In the genomic region with DNA sequence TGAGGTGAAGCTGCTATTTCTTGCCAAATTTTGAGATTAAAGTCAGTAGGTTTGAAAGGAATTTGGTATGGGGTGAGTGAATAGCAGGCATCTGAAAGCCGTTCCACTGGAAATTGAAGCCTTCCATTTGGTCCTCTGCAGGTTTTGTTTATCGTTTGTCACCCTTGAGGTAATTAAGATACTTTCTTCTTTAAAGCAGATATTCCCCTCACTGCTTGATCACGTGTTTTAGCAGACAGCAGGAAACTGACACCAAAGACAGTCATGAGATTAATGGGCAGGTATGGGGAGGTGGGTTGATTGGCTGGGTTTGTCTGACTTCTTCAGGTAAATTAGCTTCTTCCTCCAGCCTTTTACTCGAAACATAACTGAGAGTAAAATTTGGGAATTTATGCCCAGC, we compare ENCODE assay signal across 18 cellular contexts. TPM values are rescaled to one million over a fixed set of nuclear protein-coding genes. Genes with fewer than 3 reads are reported as not detected.
DNase-seq lines count a peak whose midpoint lies in the region; ATAC-seq and TF ChIP-seq lines count a peak whose summit lies in the region.
"Had no signal": no experiment of that assay in that cellular context is flagged by ENCODE, and none has a peak within 500 bp of the region (broad histone marks: within the 10 kb centered on the region; RNA-seq: fewer than 3 reads in every experiment).

No MANE protein-coding gene starts in this region.

- H3K27me3 ChIP-seq in KMS-11 (ENCODE audit: insufficient read depth, low read depth) (no peaks in the 10 kb centered on the region), transverse colon (no peaks in the 10 kb centered on the region)
- H3K27me3 ChIP-seq: gastroesophageal sphincter, suprapubic skin had no signal

- intact Hi-C loops in activated CD8-positive, alpha-beta T cell treated with anti-CD3 and anti-CD28 coated beads for 36 hours (cut with micrococcal nuclease), result no loop called here
- intact Hi-C loops in natural killer cell (cut with micrococcal nuclease), result no loop called here
- intact Hi-C loops in transverse colon (cut with DNase I; ENCODE audit: low total_unique reads), result no loop called here

- TF ChIP-seq CTCF in KMS-11 (conservative IDR thresholded peaks at IDR 0.05; ENCODE audit: low read depth, low read length) (no peak), natural killer cell (IDR thresholded peaks at IDR 0.05) (no peak), transverse colon (IDR thresholded peaks at IDR 0.05) (no peak)
- no peak for TF ChIP-seq CTCF in activated CD8-positive, alpha-beta T cell treated with anti-CD3 and anti-CD28 coated beads for 36 hours (IDR thresholded peaks at IDR 0.05)

- ATAC-seq in activated CD8-positive, alpha-beta T cell treated with anti-CD3 and anti-CD28 coated beads for 36 hours, result no peak
- no peak for ATAC-seq in natural killer cell
- ATAC-seq: activated CD4-positive, CD25-positive, alpha-beta regulatory T cell treated with anti-CD3 and anti-CD28 coated beads, Interleukin-2, amount 50 U/mL, for 24 hours; gastroesophageal sphincter; PC-3 had no signal

- POLR2A ChIA-PET in activated CD8-positive, alpha-beta T cell treated with anti-CD3 and anti-CD28 coated beads for 36 hours (lab: Charles Lee), result interaction anchor here (0.6 to 1.9 kb wide), 5 partner anchors 10 to 1459 kb away, joined by 3 to 10 read pairs (median 3); no protein-coding TSS in a partner anchor

- in situ Hi-C loops in transverse colon (cut with MboI; ENCODE audit: low pct_ligation_motif_present in 1 of 4, low pct_unique_long_range_greater_than_20kb in 1 of 4, low sequenced_read_pairs in 3 of 4), result loop anchor here in 1 of 4 donors (25.0 kb wide), 1 partner anchor 295 kb away; the partner anchor contains the start of gene E2F6

- H3K4me3 Mint-ChIP-seq in activated CD8-positive, alpha-beta T cell treated with anti-CD3 and anti-CD28 coated beads for 36 hours, result no peak overlapping the region
- no peak overlapping the region for H3K4me3 Mint-ChIP-seq in natural killer cell

- H3K36me3 ChIP-seq in KMS-11 (ENCODE audit: insufficient read depth) (no peaks in the 10 kb centered on the region), transverse colon (no peaks in the 10 kb centered on the region)
- H3K36me3 ChIP-seq: gastroesophageal sphincter, suprapubic skin had no signal

- DNase-seq in NCI-H345 (lab: John Stamatoyannopoulos, UW), result peak; percentile 38
- DNase-seq in NCI-H345 treated with DMSO at 0.1 percent for 48 hours (lab: John Stamatoyannopoulos, UW; ENCODE audit: unreplicated experiment), result no peak
- DNase-seq in activated CD8-positive, alpha-beta T cell treated with anti-CD3 and anti-CD28 coated beads for 36 hours, result no peak
- no peak for DNase-seq in natural killer cell
- DNase-seq in iPS-NIHi11 (ENCODE audit: low spot score), result no peak
- DNase-seq in transverse colon, result no peak
- DNase-seq in stimulated activated CD4-positive, alpha-beta T cell treated with anti-CD3 and anti-CD28 coated beads, Interleukin-2, amount 100 ng/mL, for 48 hours, result no peak
- DNase-seq: H7, KBM-7, mesendoderm, NCI-H1930, PC-3, SW 1271 had no signal

- CTCF ChIA-PET in activated CD8-positive, alpha-beta T cell treated with anti-CD3 and anti-CD28 coated beads for 36 hours (lab: Charles Lee), result interaction anchor here (1.0 to 3.3 kb wide), 11 partner anchors 10 to 69 kb away, joined by 3 to 21 read pairs (median 5); no protein-coding TSS in a partner anchor

- peaks cover 22% of the 10 kb centered on the region for H3K36me3 Mint-ChIP-seq in activated CD8-positive, alpha-beta T cell treated with anti-CD3 and anti-CD28 coated beads for 36 hours (ENCODE audit: low read depth)
- H3K36me3 Mint-ChIP-seq in natural killer cell, result no peaks in the 10 kb centered on the region

- H3K4me1 ChIP-seq in KMS-11 (ENCODE audit: low read depth, poor library complexity, severe bottlenecking), result peaks cover 60% of the 10 kb centered on the region
- peaks cover 15 to 57% (median 32%) of the 10 kb centered on the region in 4 donors for H3K4me1 ChIP-seq in transverse colon

- WGBS in transverse colon (ENCODE audit: low coverage in 1 of 2), 2 donors, result 63 to 72% methylated on average over 4 of the region's 4 CpGs

- H3K9me3 ChIP-seq in transverse colon, result no peaks in the 10 kb centered on the region
- H3K9me3 ChIP-seq: gastroesophageal sphincter, suprapubic skin had no signal

- no peaks in the 10 kb centered on the region for H3K27me3 Mint-ChIP-seq in activated CD8-positive, alpha-beta T cell treated with anti-CD3 and anti-CD28 coated beads for 36 hours
- H3K27me3 Mint-ChIP-seq in natural killer cell (ENCODE audit: low read depth in 2 of 2), result no peaks in the 10 kb centered on the region

- no peak overlapping the region for H3K9ac ChIP-seq in KMS-11

- H3K27ac Mint-ChIP-seq in activated CD8-positive, alpha-beta T cell treated with anti-CD3 and anti-CD28 coated beads for 36 hours, result peak overlapping the region; percentile 84
- H3K27ac Mint-ChIP-seq in natural killer cell, result peak overlapping the region; percentile 67 to 71

- H3K27ac ChIP-seq in KMS-11 (no peak overlapping the region), transverse colon (no peak overlapping the region)
- H3K27ac ChIP-seq: gastroesophageal sphincter, suprapubic skin had no signal

- peaks cover 81% of the 10 kb centered on the region for H3K4me1 Mint-ChIP-seq in activated CD8-positive, alpha-beta T cell treated with anti-CD3 and anti-CD28 coated beads for 36 hours (ENCODE audit: low read depth)
- peaks cover 70 to 74% of the 10 kb centered on the region in 2 donors for H3K4me1 Mint-ChIP-seq in natural killer cell

- no peak overlapping the region for H3K4me3 ChIP-seq in KMS-11 (IDR thresholded peaks at IDR 0.05; ENCODE audit: insufficient read depth, low read depth, low read length)
- H3K4me3 ChIP-seq in transverse colon, result no peak overlapping the region
- H3K4me3 ChIP-seq: gastroesophageal sphincter, smooth muscle cell, suprapubic skin had no signal

- no peak overlapping the region for H2AFZ ChIP-seq in KMS-11 (ENCODE audit: low read depth)

- peaks cover 89% of the 10 kb centered on the region for H3K79me2 ChIP-seq in KMS-11 (ENCODE audit: insufficient read depth, low read depth)

- no peaks in the 10 kb centered on the region for H4K20me1 ChIP-seq in KMS-11 (ENCODE audit: insufficient read depth)

- no peak for TF ChIP-seq EP300 in transverse colon (IDR thresholded peaks at IDR 0.05; ENCODE audit: low read depth)

- peaks cover 3% of the 10 kb centered on the region for H3K9me3 Mint-ChIP-seq in activated CD8-positive, alpha-beta T cell treated with anti-CD3 and anti-CD28 coated beads for 36 hours
- no peaks in the 10 kb centered on the region for H3K9me3 Mint-ChIP-seq in natural killer cell

- H3K4me2 ChIP-seq in KMS-11, result peak overlapping the region; percentile 3; the same call in 1 of the 2 replicates
- H3K4me2 ChIP-seq: smooth muscle cell had no signal

- no peak for TF ChIP-seq POLR2A in transverse colon (IDR thresholded peaks at IDR 0.05)

RNA-seq across cellular contexts. Expression of gene LPIN1, which starts 10.7 kb away (rescaled TPM):
- total RNA-seq in activated CD8-positive, alpha-beta T cell treated with anti-CD3 and anti-CD28 coated beads for 36 hours, result 10 to 100 TPM; 31.9 to 36.5 TPM
- total RNA-seq in natural killer cell (100 to 1,000 TPM in 2 of 3 donors, 10 to 100 TPM in 1; 95.0 to 122 (median 118) TPM), transverse colon (10 to 100 TPM; 19.7 to 62.1 (median 26.6) TPM)
